Comparison of ENCODE assay signal across 8 cellular contexts in genomic region chr20:2751868-2752630, GRCh38. TPM values are rescaled to one million over a fixed set of nuclear protein-coding genes. Genes with fewer than 3 reads are reported as not detected.
DNase-seq lines count a peak whose midpoint lies in the region; ATAC-seq and TF ChIP-seq lines count a peak whose summit lies in the region.

No MANE protein-coding gene starts in this region.

- intact Hi-C loops in gastrocnemius medialis (cut with DNase I; ENCODE audit: low total_unique reads): no loop called here

- H3K27me3 ChIP-seq in CD8-positive, alpha-beta memory T cell (ENCODE audit: insufficient read depth, low read length, poor library complexity, severe bottlenecking): peaks cover 4% of the 10 kb centered on the region
- peaks cover 37% of the 10 kb centered on the region for H3K27me3 ChIP-seq in MM.1S (replicated peaks; ENCODE audit: insufficient read depth, low read length)
- H3K27me3 ChIP-seq in gastrocnemius medialis: peaks cover 65 to 78% (median 71%) of the 10 kb centered on the region in 3 donors

- peaks cover 26% of the 10 kb centered on the region for H3K4me1 ChIP-seq in CD8-positive, alpha-beta memory T cell (ENCODE audit: insufficient read depth, low read length)
- peaks cover 5% of the 10 kb centered on the region; the same call in 1 of the 2 replicates for H3K4me1 ChIP-seq in MM.1S (ENCODE audit: low read length)
- peaks cover 15 to 20% of the 10 kb centered on the region in 2 donors for H3K4me1 ChIP-seq in gastrocnemius medialis

- no peaks in the 10 kb centered on the region for H3K9me3 ChIP-seq in CD8-positive, alpha-beta memory T cell (ENCODE audit: low read length)
- H3K9me3 ChIP-seq in MM.1S (replicated peaks; ENCODE audit: insufficient read depth, low read length) (no peaks in the 10 kb centered on the region), gastrocnemius medialis (no peaks in the 10 kb centered on the region)

- POLR2A ChIA-PET in CD8-positive, alpha-beta memory T cell (lab: Charles Lee): interaction anchor here (1.3 kb wide), 1 partner anchor 10 kb away, joined by 3 read pairs; no protein-coding TSS in a partner anchor

- in situ Hi-C loops in gastrocnemius medialis (cut with MboI; ENCODE audit: low sequenced_read_pairs in 4 of 4): no loop called here

- no peak for ATAC-seq in gastrocnemius medialis
- no peak for ATAC-seq in HG03097 (IDR thresholded peaks at IDR 0.05; ENCODE audit: low FRiP score, unreplicated experiment)

- H3K9me2 ChIP-seq in MM.1S (replicated peaks; ENCODE audit: insufficient read depth, low read length): no peaks in the 10 kb centered on the region

- peak overlapping the region; percentile 99 for H3K4me2 ChIP-seq in MM.1S (ENCODE audit: low read depth, low read length)

- no peaks in the 10 kb centered on the region for H3K36me3 Mint-ChIP-seq in CD8-positive, alpha-beta memory T cell

- no peaks in the 10 kb centered on the region for H3K79me2 ChIP-seq in MM.1S (ENCODE audit: low read length)

- CTCF ChIA-PET in CD8-positive, alpha-beta memory T cell (lab: Charles Lee): interaction anchor here (0.6 to 4.0 kb wide), 19 partner anchors 8 to 1077 kb away, joined by 3 to 24 read pairs (median 5); partner anchors contain the start of genes PCED1A and VPS16

- H2AFZ ChIP-seq in MM.1S (ENCODE audit: low read length): peak overlapping the region; percentile 90

- H3K27ac Mint-ChIP-seq in CD8-positive, alpha-beta memory T cell: no peak overlapping the region

- H3K4me3 Mint-ChIP-seq in CD8-positive, alpha-beta memory T cell: peak overlapping the region in 2 of 7 donors; percentile 81 to 91

- no peak for TF ChIP-seq CTCF in MM.1S (IDR thresholded peaks at IDR 0.05; ENCODE audit: low read length)
- TF ChIP-seq CTCF in fibroblast of the aortic adventitia (IDR thresholded peaks at IDR 0.05; ENCODE audit: insufficient read depth, low read length): no peak
- no peak for TF ChIP-seq CTCF in gastrocnemius medialis (IDR thresholded peaks at IDR 0.05 in 4 of 5, conservative IDR thresholded peaks at IDR 0.05 in 1 of 5)

- peaks cover 11% of the 10 kb centered on the region in 2 donors for H3K27me3 Mint-ChIP-seq in CD8-positive, alpha-beta memory T cell

- H3K9ac ChIP-seq in MM.1S (ENCODE audit: low read length): no peak overlapping the region; the same call in 1 of the 2 replicates

- peak; percentile 42 to 64 (median 53) for DNase-seq in CD8-positive, alpha-beta memory T cell
- DNase-seq in MM.1S: peak; percentile 20
- DNase-seq in activated T-cell treated with anti-CD3 and anti-CD28 coated beads for 24 hours (ENCODE audit: low read depth): peak; percentile 37
- DNase-seq in fibroblast of the aortic adventitia (ENCODE audit: low read depth): no peak
- no peak for DNase-seq in gastrocnemius medialis
- DNase-seq in SIG-M5 treated with dmso at 0.1 percent for 504 hours (lab: John Stamatoyannopoulos, UW; ENCODE audit: unreplicated experiment): no peak
- DNase-seq in superior temporal gyrus (ENCODE audit: extremely low spot score): no peak

- no peak for TF ChIP-seq POLR2A in gastrocnemius medialis (IDR thresholded peaks at IDR 0.05)

- peaks cover 31 to 33% (median 32%) of the 10 kb centered on the region in 3 donors for H3K4me1 Mint-ChIP-seq in CD8-positive, alpha-beta memory T cell

- no peaks in the 10 kb centered on the region for H3K9me3 Mint-ChIP-seq in CD8-positive, alpha-beta memory T cell

- H3F3A ChIP-seq in MM.1S (ENCODE audit: insufficient read depth, low read length): peaks cover 6% of the 10 kb centered on the region; the same call in 1 of the 2 replicates

- H3K27ac ChIP-seq in CD8-positive, alpha-beta memory T cell (ENCODE audit: low read depth, low read length): no peak overlapping the region
- H3K27ac ChIP-seq in MM.1S (ENCODE audit: low read length): no peak overlapping the region
- H3K27ac ChIP-seq in gastrocnemius medialis: no peak overlapping the region

- no peaks in the 10 kb centered on the region for H4K20me1 ChIP-seq in MM.1S (ENCODE audit: insufficient read depth, low read length)

- H3K4me3 ChIP-seq in CD8-positive, alpha-beta memory T cell (ENCODE audit: low read length): peak overlapping the region; percentile 63
- H3K4me3 ChIP-seq in MM.1S (ENCODE audit: low read length) (peak overlapping the region; percentile 74), fibroblast of the aortic adventitia (ENCODE audit: low read depth, low read length) (peak overlapping the region; percentile 55), gastrocnemius medialis (peak overlapping the region; percentile 30 to 51 (median 44))

- no peaks in the 10 kb centered on the region for H3K36me3 ChIP-seq in CD8-positive, alpha-beta memory T cell (ENCODE audit: insufficient read depth, low read length)
- no peaks in the 10 kb centered on the region for H3K36me3 ChIP-seq in MM.1S (replicated peaks; ENCODE audit: insufficient read depth, low read length)
- no peaks in the 10 kb centered on the region for H3K36me3 ChIP-seq in gastrocnemius medialis

RNA-seq across cellular contexts. Expression of gene CPXM1, which starts 48.4 kb away (rescaled TPM):
- under 1 TPM; 0.46 to 0.71 TPM for total RNA-seq in CD8-positive, alpha-beta memory T cell
- not detected for polyA plus RNA-seq in CD8-positive, alpha-beta memory T cell
- 3.8 and 48.5 TPM in 2 replicates for total RNA-seq in fibroblast of the aortic adventitia (ENCODE audit: low replicate concordance)
- 1 to 10 TPM in 1 of 4 donors, under 1 TPM in 2, not detected in 1; 0.46 to 1.6 (median 0.81) TPM for total RNA-seq in gastrocnemius medialis

RNA-seq across cellular contexts. Expression of gene EBF4, which starts 59.5 kb away (rescaled TPM):
- under 1 TPM; 0.66 to 0.92 TPM for total RNA-seq in CD8-positive, alpha-beta memory T cell
- 2.0 TPM for polyA plus RNA-seq in CD8-positive, alpha-beta memory T cell
- total RNA-seq in fibroblast of the aortic adventitia (ENCODE audit: low replicate concordance) (0.09 and 2.6 TPM in 2 replicates), gastrocnemius medialis (1 to 10 TPM in 2 of 4 donors, under 1 TPM in 1, not detected in 1; 0.36 to 1.5 (median 1.1) TPM)

Comparison
In these comparisons a context has a peak if more than half of its experiments do, and no peak if none do; other contexts are left out.
1. DNase-seq: peak in CD8-positive, alpha-beta memory T cell (5 of 5), MM.1S (single experiment) and activated T-cell treated with anti-CD3 and anti-CD28 coated beads for 24 hours (single experiment); none in fibroblast of the aortic adventitia (single experiment), gastrocnemius medialis (0 of 2), SIG-M5 treated with dmso at 0.1 percent for 504 hours (single experiment) and superior temporal gyrus (single experiment).
2. Peak in every context shown above with its lines, with median percentiles within 50 percentile points of each other: H3K4me3 ChIP-seq.